Comparison of ENCODE assay signal across 1 cellular context in the genomic region with DNA sequence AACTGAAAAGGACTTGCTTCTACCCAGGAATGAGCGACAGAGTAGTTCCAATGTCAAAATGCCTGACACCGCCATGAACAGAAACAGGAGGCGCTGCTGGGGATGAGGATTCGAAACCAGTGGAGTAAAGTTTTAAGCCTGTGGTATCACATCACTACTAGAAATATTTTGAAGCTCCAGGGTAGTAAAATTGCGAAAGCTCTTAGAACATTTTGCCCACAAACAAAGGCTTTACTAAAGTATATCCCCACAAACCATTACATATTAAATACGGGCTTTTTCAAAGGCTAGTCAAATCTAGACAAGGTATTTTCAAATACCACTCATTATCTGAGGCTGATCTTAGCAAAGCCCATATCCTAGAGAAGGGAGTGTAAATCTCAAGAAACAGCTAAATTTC.
TF ChIP-seq lines count a peak whose summit lies in the region.

No MANE protein-coding gene starts in this region.

TF ChIP-seq in GM12878, 131 proteins besides CTCF, POLR2A, EP300 and RAD21:
- TF ChIP-seq HDGF (IDR thresholded peaks at IDR 0.05): no peak
- TF ChIP-seq NFIC (IDR thresholded peaks at IDR 0.05; ENCODE audit: low read depth, low read length): peak; percentile 66
- TF ChIP-seq, protein P1, sequence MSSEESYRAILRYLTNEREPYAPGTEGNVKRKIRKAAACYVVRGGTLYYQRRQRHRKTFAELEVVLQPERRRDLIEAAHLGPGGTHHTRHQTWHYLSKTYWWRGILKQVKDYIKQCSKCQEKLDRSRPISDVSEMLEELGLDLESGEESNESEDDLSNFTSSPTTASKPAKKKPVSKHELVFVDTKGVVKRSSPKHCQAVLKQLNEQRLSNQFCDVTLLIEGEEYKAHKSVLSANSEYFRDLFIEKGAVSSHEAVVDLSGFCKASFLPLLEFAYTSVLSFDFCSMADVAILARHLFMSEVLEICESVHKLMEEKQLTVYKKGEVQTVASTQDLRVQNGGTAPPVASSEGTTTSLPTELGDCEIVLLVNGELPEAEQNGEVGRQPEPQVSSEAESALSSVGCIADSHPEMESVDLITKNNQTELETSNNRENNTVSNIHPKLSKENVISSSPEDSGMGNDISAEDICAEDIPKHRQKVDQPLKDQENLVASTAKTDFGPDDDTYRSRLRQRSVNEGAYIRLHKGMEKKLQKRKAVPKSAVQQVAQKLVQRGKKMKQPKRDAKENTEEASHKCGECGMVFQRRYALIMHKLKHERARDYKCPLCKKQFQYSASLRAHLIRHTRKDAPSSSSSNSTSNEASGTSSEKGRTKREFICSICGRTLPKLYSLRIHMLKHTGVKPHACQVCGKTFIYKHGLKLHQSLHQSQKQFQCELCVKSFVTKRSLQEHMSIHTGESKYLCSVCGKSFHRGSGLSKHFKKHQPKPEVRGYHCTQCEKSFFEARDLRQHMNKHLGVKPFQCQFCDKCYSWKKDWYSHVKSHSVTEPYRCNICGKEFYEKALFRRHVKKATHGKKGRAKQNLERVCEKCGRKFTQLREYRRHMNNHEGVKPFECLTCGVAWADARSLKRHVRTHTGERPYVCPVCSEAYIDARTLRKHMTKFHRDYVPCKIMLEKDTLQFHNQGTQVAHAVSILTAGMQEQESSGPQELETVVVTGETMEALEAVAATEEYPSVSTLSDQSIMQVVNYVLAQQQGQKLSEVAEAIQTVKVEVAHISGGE (CRISPR knock-in tag; IDR thresholded peaks at IDR 0.05): no peak
- TF ChIP-seq, protein P2, sequence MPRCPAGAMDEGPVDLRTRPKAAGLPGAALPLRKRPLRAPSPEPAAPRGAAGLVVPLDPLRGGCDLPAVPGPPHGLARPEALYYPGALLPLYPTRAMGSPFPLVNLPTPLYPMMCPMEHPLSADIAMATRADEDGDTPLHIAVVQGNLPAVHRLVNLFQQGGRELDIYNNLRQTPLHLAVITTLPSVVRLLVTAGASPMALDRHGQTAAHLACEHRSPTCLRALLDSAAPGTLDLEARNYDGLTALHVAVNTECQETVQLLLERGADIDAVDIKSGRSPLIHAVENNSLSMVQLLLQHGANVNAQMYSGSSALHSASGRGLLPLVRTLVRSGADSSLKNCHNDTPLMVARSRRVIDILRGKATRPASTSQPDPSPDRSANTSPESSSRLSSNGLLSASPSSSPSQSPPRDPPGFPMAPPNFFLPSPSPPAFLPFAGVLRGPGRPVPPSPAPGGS (IDR thresholded peaks at IDR 0.05; ENCODE audit: borderline replicate concordance, insufficient read depth, low read depth, low read length, poor library complexity, severe bottlenecking): peak; percentile 19
- no peak for TF ChIP-seq IKZF2 (IDR thresholded peaks at IDR 0.05)
- TF ChIP-seq, protein P3, sequence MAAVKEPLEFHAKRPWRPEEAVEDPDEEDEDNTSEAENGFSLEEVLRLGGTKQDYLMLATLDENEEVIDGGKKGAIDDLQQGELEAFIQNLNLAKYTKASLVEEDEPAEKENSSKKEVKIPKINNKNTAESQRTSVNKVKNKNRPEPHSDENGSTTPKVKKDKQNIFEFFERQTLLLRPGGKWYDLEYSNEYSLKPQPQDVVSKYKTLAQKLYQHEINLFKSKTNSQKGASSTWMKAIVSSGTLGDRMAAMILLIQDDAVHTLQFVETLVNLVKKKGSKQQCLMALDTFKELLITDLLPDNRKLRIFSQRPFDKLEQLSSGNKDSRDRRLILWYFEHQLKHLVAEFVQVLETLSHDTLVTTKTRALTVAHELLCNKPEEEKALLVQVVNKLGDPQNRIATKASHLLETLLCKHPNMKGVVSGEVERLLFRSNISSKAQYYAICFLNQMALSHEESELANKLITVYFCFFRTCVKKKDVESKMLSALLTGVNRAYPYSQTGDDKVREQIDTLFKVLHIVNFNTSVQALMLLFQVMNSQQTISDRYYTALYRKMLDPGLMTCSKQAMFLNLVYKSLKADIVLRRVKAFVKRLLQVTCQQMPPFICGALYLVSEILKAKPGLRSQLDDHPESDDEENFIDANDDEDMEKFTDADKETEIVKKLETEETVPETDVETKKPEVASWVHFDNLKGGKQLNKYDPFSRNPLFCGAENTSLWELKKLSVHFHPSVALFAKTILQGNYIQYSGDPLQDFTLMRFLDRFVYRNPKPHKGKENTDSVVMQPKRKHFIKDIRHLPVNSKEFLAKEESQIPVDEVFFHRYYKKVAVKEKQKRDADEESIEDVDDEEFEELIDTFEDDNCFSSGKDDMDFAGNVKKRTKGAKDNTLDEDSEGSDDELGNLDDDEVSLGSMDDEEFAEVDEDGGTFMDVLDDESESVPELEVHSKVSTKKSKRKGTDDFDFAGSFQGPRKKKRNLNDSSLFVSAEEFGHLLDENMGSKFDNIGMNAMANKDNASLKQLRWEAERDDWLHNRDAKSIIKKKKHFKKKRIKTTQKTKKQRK (IDR thresholded peaks at IDR 0.05; ENCODE audit: low read depth, low read length): no peak
- TF ChIP-seq ATF7 (IDR thresholded peaks at IDR 0.05; ENCODE audit: low read depth): no peak
- TF ChIP-seq SIN3A (IDR thresholded peaks at IDR 0.05; ENCODE audit: low read depth, low read length): no peak
- TF ChIP-seq, protein P4, sequence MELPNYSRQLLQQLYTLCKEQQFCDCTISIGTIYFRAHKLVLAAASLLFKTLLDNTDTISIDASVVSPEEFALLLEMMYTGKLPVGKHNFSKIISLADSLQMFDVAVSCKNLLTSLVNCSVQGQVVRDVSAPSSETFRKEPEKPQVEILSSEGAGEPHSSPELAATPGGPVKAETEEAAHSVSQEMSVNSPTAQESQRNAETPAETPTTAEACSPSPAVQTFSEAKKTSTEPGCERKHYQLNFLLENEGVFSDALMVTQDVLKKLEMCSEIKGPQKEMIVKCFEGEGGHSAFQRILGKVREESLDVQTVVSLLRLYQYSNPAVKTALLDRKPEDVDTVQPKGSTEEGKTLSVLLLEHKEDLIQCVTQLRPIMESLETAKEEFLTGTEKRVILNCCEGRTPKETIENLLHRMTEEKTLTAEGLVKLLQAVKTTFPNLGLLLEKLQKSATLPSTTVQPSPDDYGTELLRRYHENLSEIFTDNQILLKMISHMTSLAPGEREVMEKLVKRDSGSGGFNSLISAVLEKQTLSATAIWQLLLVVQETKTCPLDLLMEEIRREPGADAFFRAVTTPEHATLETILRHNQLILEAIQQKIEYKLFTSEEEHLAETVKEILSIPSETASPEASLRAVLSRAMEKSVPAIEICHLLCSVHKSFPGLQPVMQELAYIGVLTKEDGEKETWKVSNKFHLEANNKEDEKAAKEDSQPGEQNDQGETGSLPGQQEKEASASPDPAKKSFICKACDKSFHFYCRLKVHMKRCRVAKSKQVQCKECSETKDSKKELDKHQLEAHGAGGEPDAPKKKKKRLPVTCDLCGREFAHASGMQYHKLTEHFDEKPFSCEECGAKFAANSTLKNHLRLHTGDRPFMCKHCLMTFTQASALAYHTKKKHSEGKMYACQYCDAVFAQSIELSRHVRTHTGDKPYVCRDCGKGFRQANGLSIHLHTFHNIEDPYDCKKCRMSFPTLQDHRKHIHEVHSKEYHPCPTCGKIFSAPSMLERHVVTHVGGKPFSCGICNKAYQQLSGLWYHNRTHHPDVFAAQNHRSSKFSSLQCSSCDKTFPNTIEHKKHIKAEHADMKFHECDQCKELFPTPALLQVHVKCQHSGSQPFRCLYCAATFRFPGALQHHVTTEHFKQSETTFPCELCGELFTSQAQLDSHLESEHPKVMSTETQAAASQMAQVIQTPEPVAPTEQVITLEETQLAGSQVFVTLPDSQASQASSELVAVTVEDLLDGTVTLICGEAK (IDR thresholded peaks at IDR 0.05; ENCODE audit: borderline replicate concordance): no peak
- TF ChIP-seq RUNX3 (IDR thresholded peaks at IDR 0.05; ENCODE audit: low read length): peak; percentile 60
- TF ChIP-seq PAX5 (IDR thresholded peaks at IDR 0.05; ENCODE audit: borderline replicate concordance, low read depth, low read length): no peak
- TF ChIP-seq JUNB (IDR thresholded peaks at IDR 0.05): peak; percentile 85
- TF ChIP-seq, protein P5, sequence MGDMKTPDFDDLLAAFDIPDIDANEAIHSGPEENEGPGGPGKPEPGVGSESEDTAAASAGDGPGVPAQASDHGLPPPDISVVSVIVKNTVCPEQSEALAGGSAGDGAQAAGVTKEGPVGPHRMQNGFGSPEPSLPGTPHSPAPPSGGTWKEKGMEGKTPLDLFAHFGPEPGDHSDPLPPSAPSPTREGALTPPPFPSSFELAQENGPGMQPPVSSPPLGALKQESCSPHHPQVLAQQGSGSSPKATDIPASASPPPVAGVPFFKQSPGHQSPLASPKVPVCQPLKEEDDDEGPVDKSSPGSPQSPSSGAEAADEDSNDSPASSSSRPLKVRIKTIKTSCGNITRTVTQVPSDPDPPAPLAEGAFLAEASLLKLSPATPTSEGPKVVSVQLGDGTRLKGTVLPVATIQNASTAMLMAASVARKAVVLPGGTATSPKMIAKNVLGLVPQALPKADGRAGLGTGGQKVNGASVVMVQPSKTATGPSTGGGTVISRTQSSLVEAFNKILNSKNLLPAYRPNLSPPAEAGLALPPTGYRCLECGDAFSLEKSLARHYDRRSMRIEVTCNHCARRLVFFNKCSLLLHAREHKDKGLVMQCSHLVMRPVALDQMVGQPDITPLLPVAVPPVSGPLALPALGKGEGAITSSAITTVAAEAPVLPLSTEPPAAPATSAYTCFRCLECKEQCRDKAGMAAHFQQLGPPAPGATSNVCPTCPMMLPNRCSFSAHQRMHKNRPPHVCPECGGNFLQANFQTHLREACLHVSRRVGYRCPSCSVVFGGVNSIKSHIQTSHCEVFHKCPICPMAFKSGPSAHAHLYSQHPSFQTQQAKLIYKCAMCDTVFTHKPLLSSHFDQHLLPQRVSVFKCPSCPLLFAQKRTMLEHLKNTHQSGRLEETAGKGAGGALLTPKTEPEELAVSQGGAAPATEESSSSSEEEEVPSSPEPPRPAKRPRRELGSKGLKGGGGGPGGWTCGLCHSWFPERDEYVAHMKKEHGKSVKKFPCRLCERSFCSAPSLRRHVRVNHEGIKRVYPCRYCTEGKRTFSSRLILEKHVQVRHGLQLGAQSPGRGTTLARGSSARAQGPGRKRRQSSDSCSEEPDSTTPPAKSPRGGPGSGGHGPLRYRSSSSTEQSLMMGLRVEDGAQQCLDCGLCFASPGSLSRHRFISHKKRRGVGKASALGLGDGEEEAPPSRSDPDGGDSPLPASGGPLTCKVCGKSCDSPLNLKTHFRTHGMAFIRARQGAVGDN (IDR thresholded peaks at IDR 0.05): no peak
- TF ChIP-seq CEBPB (IDR thresholded peaks at IDR 0.05; ENCODE audit: borderline replicate concordance in 1 of 2, low read depth in 2 of 2, low read length in 2 of 2): no peak
- TF ChIP-seq, protein P6, sequence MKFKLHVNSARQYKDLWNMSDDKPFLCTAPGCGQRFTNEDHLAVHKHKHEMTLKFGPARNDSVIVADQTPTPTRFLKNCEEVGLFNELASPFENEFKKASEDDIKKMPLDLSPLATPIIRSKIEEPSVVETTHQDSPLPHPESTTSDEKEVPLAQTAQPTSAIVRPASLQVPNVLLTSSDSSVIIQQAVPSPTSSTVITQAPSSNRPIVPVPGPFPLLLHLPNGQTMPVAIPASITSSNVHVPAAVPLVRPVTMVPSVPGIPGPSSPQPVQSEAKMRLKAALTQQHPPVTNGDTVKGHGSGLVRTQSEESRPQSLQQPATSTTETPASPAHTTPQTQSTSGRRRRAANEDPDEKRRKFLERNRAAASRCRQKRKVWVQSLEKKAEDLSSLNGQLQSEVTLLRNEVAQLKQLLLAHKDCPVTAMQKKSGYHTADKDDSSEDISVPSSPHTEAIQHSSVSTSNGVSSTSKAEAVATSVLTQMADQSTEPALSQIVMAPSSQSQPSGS (IDR thresholded peaks at IDR 0.05; ENCODE audit: low read length): 0 out of 2 replicates have a peak, but pooled peaks have one; percentile 20
- peak; percentile 45 for TF ChIP-seq EED (IDR thresholded peaks at IDR 0.05; ENCODE audit: low read depth)
- no peak for TF ChIP-seq RAD51 (IDR thresholded peaks at IDR 0.05)
- TF ChIP-seq, protein P7, sequence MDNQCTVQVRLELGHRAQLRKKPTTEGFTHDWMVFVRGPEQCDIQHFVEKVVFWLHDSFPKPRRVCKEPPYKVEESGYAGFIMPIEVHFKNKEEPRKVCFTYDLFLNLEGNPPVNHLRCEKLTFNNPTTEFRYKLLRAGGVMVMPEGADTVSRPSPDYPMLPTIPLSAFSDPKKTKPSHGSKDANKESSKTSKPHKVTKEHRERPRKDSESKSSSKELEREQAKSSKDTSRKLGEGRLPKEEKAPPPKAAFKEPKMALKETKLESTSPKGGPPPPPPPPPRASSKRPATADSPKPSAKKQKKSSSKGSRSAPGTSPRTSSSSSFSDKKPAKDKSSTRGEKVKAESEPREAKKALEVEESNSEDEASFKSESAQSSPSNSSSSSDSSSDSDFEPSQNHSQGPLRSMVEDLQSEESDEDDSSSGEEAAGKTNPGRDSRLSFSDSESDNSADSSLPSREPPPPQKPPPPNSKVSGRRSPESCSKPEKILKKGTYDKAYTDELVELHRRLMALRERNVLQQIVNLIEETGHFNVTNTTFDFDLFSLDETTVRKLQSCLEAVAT (IDR thresholded peaks at IDR 0.05): no peak
- no peak for TF ChIP-seq SRF (IDR thresholded peaks at IDR 0.05; ENCODE audit: low read depth in 2 of 2, low read length in 2 of 2)
- TF ChIP-seq ZBED1 (IDR thresholded peaks at IDR 0.05; ENCODE audit: borderline replicate concordance): peak; percentile 37; the same call in 1 of the 2 replicates
- TF ChIP-seq CREM (IDR thresholded peaks at IDR 0.05; ENCODE audit: low read depth): no peak
